Comparison of ENCODE assay signal across 8 cellular contexts in genomic region chr15:44662478-44663409, GRCh38. TPM values are rescaled to one million over a fixed set of nuclear protein-coding genes. Genes with fewer than 3 reads are reported as not detected.
DNase-seq lines count a peak whose midpoint lies in the region; ATAC-seq and TF ChIP-seq lines count a peak whose summit lies in the region.

No MANE protein-coding gene starts in this region.

- H3K36me3 ChIP-seq in DND-41 (ENCODE audit: insufficient read depth, low read length) (peaks cover 18% of the 10 kb centered on the region), psoas muscle (ENCODE audit: insufficient read depth in 1 of 2, low read depth in 1 of 2) (peaks cover 0 to 22% of the 10 kb centered on the region in 2 donors), uterus (no peaks in the 10 kb centered on the region)

- intact Hi-C loops in left cardiac atrium (cut with DNase I): loop anchor here (1.0 to 5.0 kb wide), 3 partner anchors 49 to 75 kb away; partner anchors contain the start of genes B2M (in 1 of the 2), PATL2 (in 1 of the 2) and TRIM69 (in 1 of the 2)
- intact Hi-C loops in psoas muscle (cut with DNase I): loop anchor here (1.0 to 5.0 kb wide), 5 partner anchors 49 to 125 kb away; partner anchors contain the start of genes B2M (in 2 of the 2), PATL2 (in 2 of the 2) and TRIM69 (in 1 of the 2)
- intact Hi-C loops in uterus (cut with DNase I; ENCODE audit: low total_unique reads): no loop called here

- peaks cover 35% of the 10 kb centered on the region for H3K79me2 ChIP-seq in DND-41 (ENCODE audit: insufficient read depth, low read length)

- peak overlapping the region; percentile 91 for H3K27ac Mint-ChIP-seq in activated naive CD8-positive, alpha-beta T cell treated with anti-CD3 and anti-CD28 coated beads for 36 hours

- no peaks in the 10 kb centered on the region for H3K27me3 Mint-ChIP-seq in activated naive CD8-positive, alpha-beta T cell treated with anti-CD3 and anti-CD28 coated beads for 36 hours

- 12 to 15% (median 15%) methylated on average over 33 to 34 of the region's 34 CpGs for WGBS in psoas muscle, 3 donors

- H3K36me3 Mint-ChIP-seq in activated naive CD8-positive, alpha-beta T cell treated with anti-CD3 and anti-CD28 coated beads for 36 hours: peaks cover 16% of the 10 kb centered on the region

- H3K9me3 Mint-ChIP-seq in activated naive CD8-positive, alpha-beta T cell treated with anti-CD3 and anti-CD28 coated beads for 36 hours: no peaks in the 10 kb centered on the region

- H3K27me3 ChIP-seq in DND-41 (ENCODE audit: insufficient read depth, low read length, poor library complexity): no peaks in the 10 kb centered on the region
- H3K27me3 ChIP-seq in psoas muscle (ENCODE audit: insufficient read depth in 3 of 3, low read length in 2 of 3): no peaks in the 10 kb centered on the region
- no peaks in the 10 kb centered on the region for H3K27me3 ChIP-seq in uterus

- ATAC-seq in DND-41 (ENCODE audit: insufficient read depth, low read depth) (peak; percentile 69), GM21737 (IDR thresholded peaks at IDR 0.05; ENCODE audit: unreplicated experiment) (peak; percentile 53), left cardiac atrium (peak; percentile 80 to 83), psoas muscle (peak; percentile 64 to 83 (median 74))

- H3K4me1 ChIP-seq in DND-41 (ENCODE audit: insufficient read depth, low read length) (peaks cover 38% of the 10 kb centered on the region), psoas muscle (peaks cover 20% of the 10 kb centered on the region), uterus (no peaks in the 10 kb centered on the region)

- H3K4me2 ChIP-seq in DND-41 (ENCODE audit: insufficient read depth, low read length): peak overlapping the region; percentile 73

- no peak for TF ChIP-seq POLR2A in uterus (IDR thresholded peaks at IDR 0.05)

- peaks cover 54% of the 10 kb centered on the region for H3K4me1 Mint-ChIP-seq in activated naive CD8-positive, alpha-beta T cell treated with anti-CD3 and anti-CD28 coated beads for 36 hours

- TF ChIP-seq CTCF in DND-41 (IDR thresholded peaks at IDR 0.05; ENCODE audit: borderline replicate concordance, extremely low read depth, low read length, poor library complexity, severe bottlenecking) (no peak), psoas muscle (IDR thresholded peaks at IDR 0.05) (no peak), uterus (IDR thresholded peaks at IDR 0.05) (no peak)

- H3K9ac ChIP-seq in DND-41 (ENCODE audit: low read depth, low read length): peak overlapping the region; percentile 98

- peak overlapping the region; percentile 96 for H2AFZ ChIP-seq in DND-41 (ENCODE audit: low read depth, low read length)

- peak overlapping the region; percentile 99 for H3K27ac ChIP-seq in DND-41 (ENCODE audit: low read length)
- H3K27ac ChIP-seq in psoas muscle: peak overlapping the region; percentile 98
- H3K27ac ChIP-seq in uterus: peak overlapping the region; percentile 93 to 99

- H4K20me1 ChIP-seq in DND-41 (ENCODE audit: insufficient read depth, low read length): no peaks in the 10 kb centered on the region

- DNase-seq in DND-41 (peak; percentile 83), KG1 (lab: John Stamatoyannopoulos, UW) (peak; percentile 55), SKM-1 (lab: John Stamatoyannopoulos, UW; ENCODE audit: unreplicated experiment) (peak; percentile 14), left cardiac atrium (peak; percentile 79), psoas muscle (peak; percentile 61 to 85), uterus (peak; percentile 57 to 59)
- DNase-seq in activated naive CD8-positive, alpha-beta T cell treated with anti-CD3 and anti-CD28 coated beads for 36 hours: peak; percentile 90

- H3K9me3 ChIP-seq in DND-41 (ENCODE audit: insufficient read depth, low read length, severe bottlenecking): no peaks in the 10 kb centered on the region
- no peaks in the 10 kb centered on the region for H3K9me3 ChIP-seq in psoas muscle
- H3K9me3 ChIP-seq in uterus: no peaks in the 10 kb centered on the region

- H3K4me3 Mint-ChIP-seq in activated naive CD8-positive, alpha-beta T cell treated with anti-CD3 and anti-CD28 coated beads for 36 hours: peak overlapping the region; percentile 94

- H3K4me3 ChIP-seq in DND-41 (ENCODE audit: low read depth in 1 of 2, low read length in 2 of 2): peak overlapping the region; percentile 34 to 85; a peak in 3 of 4 replicates
- peak overlapping the region; percentile 82 for H3K4me3 ChIP-seq in psoas muscle
- peak overlapping the region; percentile 96 to 99 for H3K4me3 ChIP-seq in uterus

RNA-seq across cellular contexts. Expression of gene SPG11, which starts 0.7 kb away (rescaled TPM):
- total RNA-seq in activated naive CD8-positive, alpha-beta T cell treated with anti-CD3 and anti-CD28 coated beads for 36 hours: 10 to 100 TPM; 47.6 to 51.5 TPM
- 10 to 100 TPM; 42.9 to 46.7 TPM for total RNA-seq in left cardiac atrium
- 10 to 100 TPM; 26.3 to 38.1 (median 36.0) TPM for total RNA-seq in psoas muscle
- polyA plus RNA-seq in psoas muscle: 10 to 100 TPM; 10.3 to 17.0 (median 12.8) TPM
- total RNA-seq in uterus: 10 to 100 TPM; 34.1 to 88.0 (median 80.6) TPM

RNA-seq across cellular contexts. Expression of gene PATL2, which starts 48.4 kb away (rescaled TPM):
- 1 to 10 TPM; 7.0 to 8.6 TPM for total RNA-seq in activated naive CD8-positive, alpha-beta T cell treated with anti-CD3 and anti-CD28 coated beads for 36 hours
- 1 to 10 TPM; 4.8 to 6.8 TPM for total RNA-seq in left cardiac atrium
- under 1 TPM in 2 of 4 donors, not detected in 2; 0.74 to 0.88 TPM for total RNA-seq in psoas muscle
- polyA plus RNA-seq in psoas muscle: under 1 TPM; 0.03 to 0.23 (median 0.16) TPM
- 1 to 10 TPM in 2 of 4 donors, under 1 TPM in 1, not detected in 1; 0.28 to 2.0 (median 2.0) TPM for total RNA-seq in uterus

RNA-seq across cellular contexts. Expression of gene B2M, which starts 48.6 kb away (rescaled TPM):
- 1,000 to 10,000 TPM; 3,772 to 3,785 TPM for total RNA-seq in activated naive CD8-positive, alpha-beta T cell treated with anti-CD3 and anti-CD28 coated beads for 36 hours
- 1,000 to 10,000 TPM; 1,362 to 1,570 TPM for total RNA-seq in left cardiac atrium
- total RNA-seq in psoas muscle: 100 to 1,000 TPM; 400 to 577 (median 512) TPM
- polyA plus RNA-seq in psoas muscle: 100 to 1,000 TPM; 687 to 891 (median 729) TPM
- total RNA-seq in uterus: 1,000 to 10,000 TPM; 1,923 to 3,458 (median 2,385) TPM

Comparison
In these comparisons a context has a peak if more than half of its experiments do, and no peak if none do; other contexts are left out.
1. Peak in every context shown above with its lines: DNase-seq, ATAC-seq, H3K4me3 ChIP-seq and H3K27ac ChIP-seq.
2. DNase-seq: peak in every context shown above with its lines; median percentile 90 in activated naive CD8-positive, alpha-beta T cell treated with anti-CD3 and anti-CD28 coated beads for 36 hours; 83 in DND-41; 79 in left cardiac atrium; 73 in psoas muscle; 58 in uterus; 55 in KG1; 14 in SKM-1.